13 cellular contexts compared by ENCODE assay signal in genomic region chr17:38893113-38893512, GRCh38. TPM values are rescaled to one million over a fixed set of nuclear protein-coding genes. Genes with fewer than 3 reads are reported as not detected.
A peak's percentile ranks its signal among the peaks of the same experiment; 100 is the strongest.
DNase-seq lines count a peak whose midpoint lies in the region; ATAC-seq and TF ChIP-seq lines count a peak whose summit lies in the region.
"Had no signal": no experiment of that assay in that cellular context is flagged by ENCODE, and none has a peak within 500 bp of the region (broad histone marks: within the 10 kb centered on the region; RNA-seq: fewer than 3 reads in every experiment).

No MANE protein-coding gene starts in this region.

- no peak for DNase-seq in activated CD4-positive, alpha-beta T cell treated with anti-CD3 and anti-CD28 coated beads for 36 hours
- DNase-seq in activated CD4-positive, alpha-beta T cell treated with anti-CD3 and anti-CD28 coated beads for 1 hour, result no peak
- DNase-seq in activated B cell treated with CpG ODN at 0.5 μM for 24 hours (no peak), esophagus squamous epithelium (lab: John Stamatoyannopoulos, UW) (no peak), spleen (no peak), NCI-H510A treated with DMSO at 0.1 percent for 48 hours (lab: John Stamatoyannopoulos, UW) (no peak), DMS53 treated with DMSO at 0.1 percent for 48 hours (lab: John Stamatoyannopoulos, UW; ENCODE audit: unreplicated experiment) (no peak), NOMO-1 (lab: John Stamatoyannopoulos, UW; ENCODE audit: unreplicated experiment in 2 of 2) (no peak)
- DNase-seq: activated T-cell treated with anti-CD3 and anti-CD28 coated beads for 4 hours; central memory CD4-positive, alpha-beta T cell; DMS79; NCI-H2081; ovary had no signal

- H3K4me1 ChIP-seq in esophagus squamous epithelium (peaks cover 31 to 77% (median 45%) of the 10 kb centered on the region in 3 donors), spleen (peaks cover 60 to 100% (median 92%) of the 10 kb centered on the region in 6 donors)

- H3K9me3 Mint-ChIP-seq in activated CD4-positive, alpha-beta T cell treated with anti-CD3 and anti-CD28 coated beads for 36 hours (ENCODE audit: low read depth), result no peaks in the 10 kb centered on the region
- H3K9me3 Mint-ChIP-seq in activated B cell treated with CpG ODN at 0.5 μM for 24 hours, result no peaks in the 10 kb centered on the region

- TF ChIP-seq CTCF in activated B cell treated with CpG ODN at 0.5 μM for 24 hours (IDR thresholded peaks at IDR 0.05) (no peak), esophagus squamous epithelium (IDR thresholded peaks at IDR 0.05) (no peak), spleen (IDR thresholded peaks at IDR 0.05 in 8 of 11, conservative IDR thresholded peaks at IDR 0.05 in 3 of 11) (no peak)

- H3K27me3 ChIP-seq in esophagus squamous epithelium, result no peaks in the 10 kb centered on the region
- no peaks in the 10 kb centered on the region for H3K27me3 ChIP-seq in spleen (replicated peaks in 1 of 7)
- H3K27me3 ChIP-seq: ovary had no signal

- POLR2A ChIA-PET in activated CD4-positive, alpha-beta T cell treated with anti-CD3 and anti-CD28 coated beads for 36 hours (lab: Charles Lee), result no interaction called here
- POLR2A ChIA-PET in activated B cell treated with CpG ODN at 0.5 μM for 24 hours (lab: Charles Lee), result interaction anchor here (0.8 to 1.2 kb wide), 6 partner anchors 9 to 39 kb away, joined by 3 to 5 read pairs (median 3); partner anchors contain the start of genes LASP1 and RPL23

- H3K27ac Mint-ChIP-seq in activated CD4-positive, alpha-beta T cell treated with anti-CD3 and anti-CD28 coated beads for 36 hours, result peak overlapping the region; percentile 59
- peak overlapping the region; percentile 16 for H3K27ac Mint-ChIP-seq in activated B cell treated with CpG ODN at 0.5 μM for 24 hours

- H3K27ac ChIP-seq in esophagus squamous epithelium, result peak overlapping the region; percentile 11 to 73 (median 66)
- H3K27ac ChIP-seq in spleen, result peak overlapping the region; percentile 22 to 87 (median 75)
- H3K27ac ChIP-seq: ovary had no signal

- CTCF ChIA-PET in activated CD4-positive, alpha-beta T cell treated with anti-CD3 and anti-CD28 coated beads for 36 hours (lab: Charles Lee), result interaction anchor here (1.1 kb wide), 1 partner anchor 39 kb away, joined by 3 read pairs; the partner anchor contains the start of gene RPL23
- CTCF ChIA-PET in activated B cell treated with CpG ODN at 0.5 μM for 24 hours (lab: Charles Lee), result interaction anchor here (1.3 kb wide), 1 partner anchor 22 kb away, joined by 5 read pairs; no protein-coding TSS in a partner anchor

- H3K4me3 Mint-ChIP-seq in activated CD4-positive, alpha-beta T cell treated with anti-CD3 and anti-CD28 coated beads for 36 hours, result no peak overlapping the region
- H3K4me3 Mint-ChIP-seq in activated B cell treated with CpG ODN at 0.5 μM for 24 hours, result no peak overlapping the region

- H3K27me3 Mint-ChIP-seq in activated CD4-positive, alpha-beta T cell treated with anti-CD3 and anti-CD28 coated beads for 36 hours, result no peaks in the 10 kb centered on the region
- H3K27me3 Mint-ChIP-seq in activated B cell treated with CpG ODN at 0.5 μM for 24 hours, result no peaks in the 10 kb centered on the region

- peaks cover 47% of the 10 kb centered on the region for H3K36me3 Mint-ChIP-seq in activated CD4-positive, alpha-beta T cell treated with anti-CD3 and anti-CD28 coated beads for 36 hours (ENCODE audit: low read depth)
- peaks cover 76% of the 10 kb centered on the region for H3K36me3 Mint-ChIP-seq in activated B cell treated with CpG ODN at 0.5 μM for 24 hours (ENCODE audit: low read depth)

- H3K4me3 ChIP-seq in esophagus squamous epithelium (no peak overlapping the region), spleen (peak overlapping the region in 1 of 8 donors; percentile 28)
- H3K4me3 ChIP-seq: ovary had no signal

- 60 to 77% methylated on average over 2 to 4 of the region's 5 CpGs for WGBS in esophagus squamous epithelium, 2 donors
- 64 to 92% (median 67%) methylated on average over 2 to 5 of the region's 5 CpGs for WGBS in spleen, 5 donors

- H3K36me3 ChIP-seq in esophagus squamous epithelium, result peaks cover 8 to 100% (median 19%) of the 10 kb centered on the region in 3 donors
- peaks cover 0 to 98% (median 43%) of the 10 kb centered on the region in 6 donors for H3K36me3 ChIP-seq in spleen
- H3K36me3 ChIP-seq: ovary had no signal

- no peaks in the 10 kb centered on the region for H3K9me3 ChIP-seq in esophagus squamous epithelium
- no peaks in the 10 kb centered on the region for H3K9me3 ChIP-seq in spleen
- H3K9me3 ChIP-seq: ovary had no signal

- ATAC-seq in activated CD4-positive, alpha-beta T cell treated with anti-CD3 and anti-CD28 coated beads for 36 hours, result no peak
- no peak for ATAC-seq in activated B cell treated with CpG ODN at 0.5 μM for 24 hours (ENCODE audit: low read depth)

- intact Hi-C loops in activated CD4-positive, alpha-beta T cell treated with anti-CD3 and anti-CD28 coated beads for 36 hours (cut with DNase I, micrococcal nuclease), result no loop called here
- intact Hi-C loops in activated B cell treated with CpG ODN at 0.5 μM for 24 hours (cut with micrococcal nuclease) (no loop called here), esophagus squamous epithelium (cut with DNase I) (no loop called here), spleen (cut with DNase I; ENCODE audit: low total_unique reads) (no loop called here)

- H3K4me1 Mint-ChIP-seq in activated CD4-positive, alpha-beta T cell treated with anti-CD3 and anti-CD28 coated beads for 36 hours, result peaks cover 82% of the 10 kb centered on the region
- peaks cover 24% of the 10 kb centered on the region for H3K4me1 Mint-ChIP-seq in activated B cell treated with CpG ODN at 0.5 μM for 24 hours

- no peak for TF ChIP-seq POLR2A in esophagus squamous epithelium (IDR thresholded peaks at IDR 0.05)
- TF ChIP-seq POLR2A in spleen (IDR thresholded peaks at IDR 0.05), result no peak

RNA-seq across cellular contexts. Expression of gene LASP1, which starts 23.3 kb away (rescaled TPM):
- total RNA-seq in activated CD4-positive, alpha-beta T cell treated with anti-CD3 and anti-CD28 coated beads for 36 hours, result 100 to 1,000 TPM; 119 to 144 TPM
- 117 and 127 TPM in 2 replicates for total RNA-seq in activated B cell treated with CpG ODN at 0.5 μM for 24 hours
- total RNA-seq in esophagus squamous epithelium, result 10 to 100 TPM; 44.3 to 66.0 (median 51.9) TPM
- 100 to 1,000 TPM; 117 to 196 (median 154) TPM for total RNA-seq in spleen
- 10 to 100 TPM; 38.8 to 84.3 (median 45.6) TPM for polyA plus RNA-seq in spleen

RNA-seq across cellular contexts. Expression of gene RPL23, which starts 39.6 kb away (rescaled TPM):
- 1,000 to 10,000 TPM; 1,886 to 1,896 TPM for total RNA-seq in activated CD4-positive, alpha-beta T cell treated with anti-CD3 and anti-CD28 coated beads for 36 hours
- 2,652 and 3,293 TPM in 2 replicates for total RNA-seq in activated B cell treated with CpG ODN at 0.5 μM for 24 hours
- 1,000 to 10,000 TPM in 3 of 4 donors, 100 to 1,000 TPM in 1; 998 to 2,109 (median 1,205) TPM for total RNA-seq in esophagus squamous epithelium
- 1,000 to 10,000 TPM; 1,006 to 1,826 (median 1,444) TPM for total RNA-seq in spleen
- 1,000 to 10,000 TPM; 5,045 to 6,883 (median 6,622) TPM for polyA plus RNA-seq in spleen
